Comparison of ENCODE assay signal across 14 cellular contexts in the genomic region with DNA sequence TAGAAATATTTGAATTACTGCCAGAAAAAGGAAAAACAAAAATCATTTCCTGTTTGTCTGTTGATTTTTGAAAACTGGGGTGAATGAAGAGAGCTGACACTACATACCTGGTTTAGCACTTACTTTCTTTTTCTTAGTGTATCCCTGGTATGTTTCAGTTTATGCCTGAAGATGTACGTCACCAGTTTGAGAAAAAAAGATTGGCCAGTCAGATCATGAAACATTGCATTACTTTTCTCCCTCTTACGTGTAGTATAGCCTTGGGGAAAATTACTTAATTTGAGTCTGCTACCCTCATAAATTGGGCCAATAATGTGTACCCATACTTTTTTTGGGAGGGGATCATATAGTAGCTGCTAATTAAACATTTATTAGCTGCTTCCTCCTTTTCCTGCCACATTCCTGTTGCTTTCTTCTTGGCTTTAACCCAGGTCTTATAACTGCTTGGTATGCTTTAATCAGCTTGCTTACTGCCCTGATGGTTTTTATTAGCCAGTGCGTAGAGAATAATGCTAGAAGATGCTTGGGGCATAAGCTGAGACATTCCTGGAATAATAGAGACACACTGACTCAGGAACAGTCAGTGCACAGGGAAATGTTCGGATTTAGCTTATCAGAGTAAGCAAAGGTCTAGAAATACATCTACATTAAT. TPM values are rescaled to one million over a fixed set of nuclear protein-coding genes. Genes with fewer than 3 reads are reported as not detected.
DNase-seq lines count a peak whose midpoint lies in the region; ATAC-seq lines count a peak whose summit lies in the region.
"Had no signal": no experiment of that assay in that cellular context is flagged by ENCODE, and none has a peak within 500 bp of the region (broad histone marks: within the 10 kb centered on the region; RNA-seq: fewer than 3 reads in every experiment).

No MANE protein-coding gene starts in this region.

- H3K27me3 Mint-ChIP-seq in activated T-cell treated with anti-CD3 and anti-CD28 coated beads, Interleukin-2, amount 50 U/mL, for 24 hours: no peaks in the 10 kb centered on the region

- H3K36me3 ChIP-seq in adipocyte (ENCODE audit: control insufficient read depth, insufficient read depth, low read length, severe bottlenecking) (no peaks in the 10 kb centered on the region), aorta (ENCODE audit: control insufficient read depth in 1 of 2, insufficient read depth in 2 of 2, low read length in 1 of 2) (no peaks in the 10 kb centered on the region)

- DNase-seq in A172 (ENCODE audit: low spot score) (peak; percentile 55), GM04504 (ENCODE audit: low read depth) (peak; percentile 52), adipocyte (ENCODE audit: low read depth) (peak; percentile 81), foreskin melanocyte (peak; percentile 19), aorta (no peak), NCI-H2081 treated with DMSO at 0.1 percent for 48 hours (lab: John Stamatoyannopoulos, UW) (no peak), NCI-H345 treated with DMSO at 0.1 percent for 48 hours (lab: John Stamatoyannopoulos, UW; ENCODE audit: unreplicated experiment) (no peak)
- no peak for DNase-seq in activated T-cell treated with anti-CD3 and anti-CD28 coated beads, Interleukin-2, amount 50 U/mL, for 24 hours
- DNase-seq: activated CD4-positive, alpha-beta T cell treated with anti-CD3 and anti-CD28 coated beads for 1 hour; activated gamma-delta T cell treated with Interleukin-2 at 50 U/mL for 16 hours; effector CD8-positive, alpha-beta T cell; NCI-H510A treated with DMSO at 0.1 percent for 48 hours; SHP77 treated with DMSO at 0.1 percent for 48 hours had no signal

- H3K9ac ChIP-seq in adipocyte (ENCODE audit: low read length): no peak overlapping the region

- H3K27ac Mint-ChIP-seq in activated T-cell treated with anti-CD3 and anti-CD28 coated beads, Interleukin-2, amount 50 U/mL, for 24 hours: no peak overlapping the region

- peaks cover 7% of the 10 kb centered on the region for H3K9me3 Mint-ChIP-seq in activated T-cell treated with anti-CD3 and anti-CD28 coated beads, Interleukin-2, amount 50 U/mL, for 24 hours

- H3K36me3 Mint-ChIP-seq in activated T-cell treated with anti-CD3 and anti-CD28 coated beads, Interleukin-2, amount 50 U/mL, for 24 hours (ENCODE audit: low read depth): peaks cover 12% of the 10 kb centered on the region

- H3K27me3 ChIP-seq in adipocyte (replicated peaks; ENCODE audit: control insufficient read depth, insufficient read depth, low read length) (no peaks in the 10 kb centered on the region), aorta (ENCODE audit: control insufficient read depth in 1 of 2, insufficient read depth in 2 of 2, low read length in 1 of 2) (no peaks in the 10 kb centered on the region)

- H3K4me3 ChIP-seq in adipocyte (ENCODE audit: low read length): no peak overlapping the region
- no peak overlapping the region for H3K4me3 ChIP-seq in aorta (ENCODE audit: low read length in 2 of 2)

- 42 to 51% methylated on average over 4 of the region's 4 CpGs for WGBS in aorta, 2 donors

- H3K27ac ChIP-seq in aorta (ENCODE audit: low read depth in 1 of 2, low read length in 2 of 2): no peak overlapping the region

- peaks cover 5% of the 10 kb centered on the region for H3K9me3 ChIP-seq in adipocyte (ENCODE audit: control insufficient read depth, low read length)
- H3K9me3 ChIP-seq in aorta (ENCODE audit: control insufficient read depth, low read length): no peaks in the 10 kb centered on the region

- no peak for ATAC-seq in aorta (ENCODE audit: low FRiP score)

- no peak overlapping the region for H3K4me3 Mint-ChIP-seq in activated T-cell treated with anti-CD3 and anti-CD28 coated beads, Interleukin-2, amount 50 U/mL, for 24 hours
- H3K4me3 Mint-ChIP-seq: neural crest cell had no signal

- H3K4me1 ChIP-seq in adipocyte (ENCODE audit: control insufficient read depth, insufficient read depth, low read length) (peaks cover 2% of the 10 kb centered on the region), aorta (ENCODE audit: control insufficient read depth in 1 of 2, insufficient read depth in 2 of 2, low read length in 2 of 2) (no peaks in the 10 kb centered on the region)

- intact Hi-C loops in aorta (cut with DNase I): loop anchor here in 1 of 2 donors (10.0 kb wide), 1 partner anchor 167 kb away; a partner anchor contains a TSS

- peaks cover 42% of the 10 kb centered on the region for H3K4me1 Mint-ChIP-seq in activated T-cell treated with anti-CD3 and anti-CD28 coated beads, Interleukin-2, amount 50 U/mL, for 24 hours (ENCODE audit: low read depth)

RNA-seq across cellular contexts. Expression of a gene that starts 32.1 kb away (rescaled TPM):
- total RNA-seq in A172 (2014; rRNA removed; shearing (Covaris generic)): 26.2 and 43.9 TPM in 2 replicates
- 10 to 100 TPM; 42.9 to 56.4 TPM for total RNA-seq in aorta
- 10 to 100 TPM; 14.8 to 33.9 TPM for polyA plus RNA-seq in aorta

Comparison
In these comparisons a context has a peak if more than half of its experiments do, and no peak if none do; other contexts are left out.
1. DNase-seq: peak in A172 (single experiment), GM04504 (single experiment), adipocyte (single experiment) and foreskin melanocyte (single experiment); none in aorta (0 of 2), NCI-H2081 treated with DMSO at 0.1 percent for 48 hours (single experiment), NCI-H345 treated with DMSO at 0.1 percent for 48 hours (single experiment) and activated T-cell treated with anti-CD3 and anti-CD28 coated beads, Interleukin-2, amount 50 U/mL, for 24 hours (single experiment).